ENCODE assay signal across 13 cellular contexts in genomic region chr4:766152-766515, GRCh38. TPM values are rescaled to one million over a fixed set of nuclear protein-coding genes. Genes with fewer than 3 reads are reported as not detected.
DNase-seq lines count a peak whose midpoint lies in the region; ATAC-seq and TF ChIP-seq lines count a peak whose summit lies in the region.
"Had no signal": no experiment of that assay in that cellular context is flagged by ENCODE, and none has a peak within 500 bp of the region (broad histone marks: within the 10 kb centered on the region; RNA-seq: fewer than 3 reads in every experiment).

No MANE protein-coding gene starts in this region.

- CTCF ChIA-PET in WTC11 (lab: Charles Lee) = interaction anchor here (1.0 to 3.9 kb wide), 9 partner anchors 9 to 163 kb away, joined by 3 to 24 read pairs (median 5); no protein-coding TSS in a partner anchor
- CTCF ChIA-PET in activated CD8-positive, alpha-beta memory T cell treated with anti-CD3 and anti-CD28 coated beads, Interleukin-2, amount 10 ng/mL, durations not matched to agents 7 days and 5 days (lab: Charles Lee) = interaction anchor here (1.4 to 1.5 kb wide), 2 partner anchors 24 to 221 kb away, joined by 3 to 7 read pairs; no protein-coding TSS in a partner anchor

- H3K27ac Mint-ChIP-seq in WTC11 = peak overlapping the region; percentile 86; the same call in 1 of the 2 replicates
- no peak overlapping the region for H3K27ac Mint-ChIP-seq in activated CD8-positive, alpha-beta memory T cell treated with anti-CD3 and anti-CD28 coated beads, Interleukin-2, amount 10 ng/mL, durations not matched to agents 7 days and 5 days

- no peak for TF ChIP-seq CTCF in 22Rv1 (IDR thresholded peaks at IDR 0.05)
- no peak for TF ChIP-seq CTCF in WTC11 (IDR thresholded peaks at IDR 0.05)

- peaks cover 30% of the 10 kb centered on the region for H3K4me1 Mint-ChIP-seq in WTC11
- H3K4me1 Mint-ChIP-seq in activated CD8-positive, alpha-beta memory T cell treated with anti-CD3 and anti-CD28 coated beads, Interleukin-2, amount 10 ng/mL, durations not matched to agents 7 days and 5 days = peaks cover 22% of the 10 kb centered on the region

- no peaks in the 10 kb centered on the region for H3K27me3 Mint-ChIP-seq in WTC11 (ENCODE audit: low read depth)
- no peaks in the 10 kb centered on the region for H3K27me3 Mint-ChIP-seq in activated CD8-positive, alpha-beta memory T cell treated with anti-CD3 and anti-CD28 coated beads, Interleukin-2, amount 10 ng/mL, durations not matched to agents 7 days and 5 days
- H3K27me3 Mint-ChIP-seq: naive B cell had no signal

- no peak overlapping the region for H3K4me3 Mint-ChIP-seq in WTC11
- H3K4me3 Mint-ChIP-seq in activated CD8-positive, alpha-beta memory T cell treated with anti-CD3 and anti-CD28 coated beads, Interleukin-2, amount 10 ng/mL, durations not matched to agents 7 days and 5 days = no peak overlapping the region

- peaks cover 5% of the 10 kb centered on the region for H3K9me3 Mint-ChIP-seq in WTC11
- no peaks in the 10 kb centered on the region for H3K9me3 Mint-ChIP-seq in activated CD8-positive, alpha-beta memory T cell treated with anti-CD3 and anti-CD28 coated beads, Interleukin-2, amount 10 ng/mL, durations not matched to agents 7 days and 5 days (ENCODE audit: low read depth)
- H3K9me3 Mint-ChIP-seq: naive B cell had no signal

- peak overlapping the region; percentile 40 for H3K27ac ChIP-seq in 22Rv1
- H3K27ac ChIP-seq: thyroid gland had no signal

- ATAC-seq in WTC11 = peak; percentile 10; the same call in 1 of the 2 replicates
- no peak for ATAC-seq in HG02981 (IDR thresholded peaks at IDR 0.05; ENCODE audit: unreplicated experiment)
- no peak for ATAC-seq in activated CD8-positive, alpha-beta memory T cell treated with anti-CD3 and anti-CD28 coated beads, Interleukin-2, amount 10 ng/mL, durations not matched to agents 7 days and 5 days

- in situ Hi-C loops in G401 (cut with HindIII; ENCODE audit: low sequenced_read_pairs) = loop anchor here (5.0 kb wide), 1 partner anchor 81 kb away; no protein-coding TSS in a partner anchor

- DNase-seq in G401 (ENCODE audit: low spot score) = peak; percentile 37
- DNase-seq in WTC11 (ENCODE audit: low spot score) = no peak
- peak; percentile 38 for DNase-seq in glomerular visceral epithelial cell (ENCODE audit: extremely low spot score)
- DNase-seq in MV-4-11 (lab: John Stamatoyannopoulos, UW) = no peak
- DNase-seq in NCI-H1694 treated with DMSO at 0.1 percent for 48 hours (lab: John Stamatoyannopoulos, UW) = no peak
- no peak for DNase-seq in activated CD8-positive, alpha-beta memory T cell treated with anti-CD3 and anti-CD28 coated beads, Interleukin-2, amount 10 ng/mL, durations not matched to agents 7 days and 5 days
- DNase-seq: COR-L47; naive B cell; NCI-H524 treated with DMSO at 0.1 percent for 48 hours; stimulated activated CD4-positive, alpha-beta T cell treated with anti-CD3 and anti-CD28 coated beads, Interleukin-2, amount 100 ng/mL, for 24 hours; thyroid gland had no signal

- H3K36me3 Mint-ChIP-seq in WTC11 = peaks cover 76% of the 10 kb centered on the region
- H3K36me3 Mint-ChIP-seq in activated CD8-positive, alpha-beta memory T cell treated with anti-CD3 and anti-CD28 coated beads, Interleukin-2, amount 10 ng/mL, durations not matched to agents 7 days and 5 days = peaks cover 51% of the 10 kb centered on the region

- POLR2A ChIA-PET in WTC11 (lab: Charles Lee) = interaction anchor here (0.6 to 1.6 kb wide), 3 partner anchors 10 to 543 kb away, joined by 3 to 6 read pairs (median 4); no protein-coding TSS in a partner anchor

TF ChIP-seq in WTC11, 78 proteins besides CTCF, POLR2A, EP300 and RAD21 (continues in another document):
- TF ChIP-seq CDX4 (CRISPR knock-in tag; IDR thresholded peaks at IDR 0.05; ENCODE audit: borderline replicate concordance) (no peak), CBFB (CRISPR knock-in tag; IDR thresholded peaks at IDR 0.05; ENCODE audit: low read depth) (no peak), HMGA2 (CRISPR knock-in tag; IDR thresholded peaks at IDR 0.05) (no peak), SP1 (CRISPR knock-in tag; conservative IDR thresholded peaks at IDR 0.05) (no peak), SOX15 (CRISPR knock-in tag; IDR thresholded peaks at IDR 0.05) (no peak), ELF4 (CRISPR knock-in tag; IDR thresholded peaks at IDR 0.05; ENCODE audit: low read depth) (no peak), ZNF232 (CRISPR knock-in tag; IDR thresholded peaks at IDR 0.05) (no peak)
- TF ChIP-seq, protein P1, sequence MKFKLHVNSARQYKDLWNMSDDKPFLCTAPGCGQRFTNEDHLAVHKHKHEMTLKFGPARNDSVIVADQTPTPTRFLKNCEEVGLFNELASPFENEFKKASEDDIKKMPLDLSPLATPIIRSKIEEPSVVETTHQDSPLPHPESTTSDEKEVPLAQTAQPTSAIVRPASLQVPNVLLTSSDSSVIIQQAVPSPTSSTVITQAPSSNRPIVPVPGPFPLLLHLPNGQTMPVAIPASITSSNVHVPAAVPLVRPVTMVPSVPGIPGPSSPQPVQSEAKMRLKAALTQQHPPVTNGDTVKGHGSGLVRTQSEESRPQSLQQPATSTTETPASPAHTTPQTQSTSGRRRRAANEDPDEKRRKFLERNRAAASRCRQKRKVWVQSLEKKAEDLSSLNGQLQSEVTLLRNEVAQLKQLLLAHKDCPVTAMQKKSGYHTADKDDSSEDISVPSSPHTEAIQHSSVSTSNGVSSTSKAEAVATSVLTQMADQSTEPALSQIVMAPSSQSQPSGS (CRISPR knock-in tag; IDR thresholded peaks at IDR 0.05; ENCODE audit: borderline replicate concordance, low read depth) = no peak
- TF ChIP-seq, protein P2, sequence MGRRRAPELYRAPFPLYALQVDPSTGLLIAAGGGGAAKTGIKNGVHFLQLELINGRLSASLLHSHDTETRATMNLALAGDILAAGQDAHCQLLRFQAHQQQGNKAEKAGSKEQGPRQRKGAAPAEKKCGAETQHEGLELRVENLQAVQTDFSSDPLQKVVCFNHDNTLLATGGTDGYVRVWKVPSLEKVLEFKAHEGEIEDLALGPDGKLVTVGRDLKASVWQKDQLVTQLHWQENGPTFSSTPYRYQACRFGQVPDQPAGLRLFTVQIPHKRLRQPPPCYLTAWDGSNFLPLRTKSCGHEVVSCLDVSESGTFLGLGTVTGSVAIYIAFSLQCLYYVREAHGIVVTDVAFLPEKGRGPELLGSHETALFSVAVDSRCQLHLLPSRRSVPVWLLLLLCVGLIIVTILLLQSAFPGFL (CRISPR knock-in tag; IDR thresholded peaks at IDR 0.05; ENCODE audit: borderline replicate concordance) = no peak
- TF ChIP-seq, protein P3, sequence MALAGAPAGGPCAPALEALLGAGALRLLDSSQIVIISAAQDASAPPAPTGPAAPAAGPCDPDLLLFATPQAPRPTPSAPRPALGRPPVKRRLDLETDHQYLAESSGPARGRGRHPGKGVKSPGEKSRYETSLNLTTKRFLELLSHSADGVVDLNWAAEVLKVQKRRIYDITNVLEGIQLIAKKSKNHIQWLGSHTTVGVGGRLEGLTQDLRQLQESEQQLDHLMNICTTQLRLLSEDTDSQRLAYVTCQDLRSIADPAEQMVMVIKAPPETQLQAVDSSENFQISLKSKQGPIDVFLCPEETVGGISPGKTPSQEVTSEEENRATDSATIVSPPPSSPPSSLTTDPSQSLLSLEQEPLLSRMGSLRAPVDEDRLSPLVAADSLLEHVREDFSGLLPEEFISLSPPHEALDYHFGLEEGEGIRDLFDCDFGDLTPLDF (CRISPR knock-in tag; IDR thresholded peaks at IDR 0.05) = no peak
- TF ChIP-seq, protein P4, sequence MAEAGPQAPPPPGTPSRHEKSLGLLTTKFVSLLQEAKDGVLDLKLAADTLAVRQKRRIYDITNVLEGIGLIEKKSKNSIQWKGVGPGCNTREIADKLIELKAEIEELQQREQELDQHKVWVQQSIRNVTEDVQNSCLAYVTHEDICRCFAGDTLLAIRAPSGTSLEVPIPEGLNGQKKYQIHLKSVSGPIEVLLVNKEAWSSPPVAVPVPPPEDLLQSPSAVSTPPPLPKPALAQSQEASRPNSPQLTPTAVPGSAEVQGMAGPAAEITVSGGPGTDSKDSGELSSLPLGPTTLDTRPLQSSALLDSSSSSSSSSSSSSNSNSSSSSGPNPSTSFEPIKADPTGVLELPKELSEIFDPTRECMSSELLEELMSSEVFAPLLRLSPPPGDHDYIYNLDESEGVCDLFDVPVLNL (CRISPR knock-in tag; IDR thresholded peaks at IDR 0.05; ENCODE audit: borderline replicate concordance, low read depth) = no peak

RNA-seq across cellular contexts. Expression of gene CPLX1, which starts 59.8 kb away (rescaled TPM):
- total RNA-seq in G401 (2014; rRNA removed; shearing (Covaris generic)) = 1.8 and 4.7 TPM in 2 replicates
- 1.5 to 3.5 TPM (median 2.0 TPM) in 3 replicates for total RNA-seq in WTC11 (2021)
- total RNA-seq in activated CD8-positive, alpha-beta memory T cell treated with anti-CD3 and anti-CD28 coated beads, Interleukin-2, amount 10 ng/mL, durations not matched to agents 7 days and 5 days = 1 to 10 TPM in 1 of 2 experiments, under 1 TPM in 1; 0.14 to 1.3 TPM

Comparison
In these comparisons a context has a peak if more than half of its experiments do, and no peak if none do; other contexts are left out.
1. DNase-seq: peak in G401 (single experiment) and glomerular visceral epithelial cell (single experiment); none in WTC11 (single experiment), MV-4-11 (single experiment), NCI-H1694 treated with DMSO at 0.1 percent for 48 hours (single experiment) and activated CD8-positive, alpha-beta memory T cell treated with anti-CD3 and anti-CD28 coated beads, Interleukin-2, amount 10 ng/mL, durations not matched to agents 7 days and 5 days (single experiment).